In the genomic region with DNA sequence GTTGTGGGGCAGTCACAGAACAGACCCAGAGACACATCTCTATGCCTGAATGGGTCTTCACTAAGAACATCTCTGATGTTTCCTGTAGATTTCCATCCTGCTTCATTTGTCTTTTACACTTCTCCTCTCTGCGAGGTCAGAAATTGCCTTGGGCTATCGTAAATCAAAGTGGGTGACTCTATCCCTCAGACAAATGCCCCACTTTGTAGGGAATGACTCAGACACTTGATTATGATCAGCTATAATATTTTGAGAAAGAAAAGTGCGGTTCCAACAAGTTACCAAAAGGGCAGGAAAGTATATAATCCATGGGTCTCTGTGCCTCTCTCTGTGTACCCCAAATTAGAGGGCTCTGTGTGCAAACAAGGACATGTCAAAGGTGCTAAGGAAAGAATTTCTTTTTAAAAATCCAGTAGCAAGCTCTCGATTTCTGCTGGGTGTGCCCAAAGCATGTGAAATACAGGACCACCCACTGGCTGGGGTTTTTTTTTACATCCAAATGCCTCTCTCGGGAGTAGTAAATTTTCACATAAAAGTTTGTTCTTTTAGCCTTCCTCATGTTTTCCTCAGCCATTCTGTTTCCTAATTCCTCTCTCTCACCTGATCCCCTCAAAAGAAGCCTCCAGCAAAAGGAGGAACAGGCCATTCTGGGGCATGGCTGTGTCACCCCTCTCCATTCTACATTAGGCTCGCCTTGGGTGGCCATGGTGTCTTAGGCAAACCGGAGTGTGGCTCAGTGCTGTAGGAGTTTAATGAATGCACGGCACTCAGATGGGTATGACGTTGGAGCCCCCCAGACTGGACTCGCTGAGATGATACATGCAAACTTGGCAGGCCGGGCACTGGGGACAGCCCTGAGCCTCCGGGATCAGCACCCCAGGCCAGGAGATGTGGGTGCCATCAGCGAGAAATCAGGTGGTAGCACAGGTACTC, we compare ENCODE assay signal across 1 cellular context.
TF ChIP-seq lines count a peak whose summit lies in the region.

No MANE protein-coding gene starts in this region.

TF ChIP-seq in GM23338, 12 proteins besides CTCF, POLR2A, EP300 and RAD21 (continued from another document):
- TF ChIP-seq, protein P1, sequence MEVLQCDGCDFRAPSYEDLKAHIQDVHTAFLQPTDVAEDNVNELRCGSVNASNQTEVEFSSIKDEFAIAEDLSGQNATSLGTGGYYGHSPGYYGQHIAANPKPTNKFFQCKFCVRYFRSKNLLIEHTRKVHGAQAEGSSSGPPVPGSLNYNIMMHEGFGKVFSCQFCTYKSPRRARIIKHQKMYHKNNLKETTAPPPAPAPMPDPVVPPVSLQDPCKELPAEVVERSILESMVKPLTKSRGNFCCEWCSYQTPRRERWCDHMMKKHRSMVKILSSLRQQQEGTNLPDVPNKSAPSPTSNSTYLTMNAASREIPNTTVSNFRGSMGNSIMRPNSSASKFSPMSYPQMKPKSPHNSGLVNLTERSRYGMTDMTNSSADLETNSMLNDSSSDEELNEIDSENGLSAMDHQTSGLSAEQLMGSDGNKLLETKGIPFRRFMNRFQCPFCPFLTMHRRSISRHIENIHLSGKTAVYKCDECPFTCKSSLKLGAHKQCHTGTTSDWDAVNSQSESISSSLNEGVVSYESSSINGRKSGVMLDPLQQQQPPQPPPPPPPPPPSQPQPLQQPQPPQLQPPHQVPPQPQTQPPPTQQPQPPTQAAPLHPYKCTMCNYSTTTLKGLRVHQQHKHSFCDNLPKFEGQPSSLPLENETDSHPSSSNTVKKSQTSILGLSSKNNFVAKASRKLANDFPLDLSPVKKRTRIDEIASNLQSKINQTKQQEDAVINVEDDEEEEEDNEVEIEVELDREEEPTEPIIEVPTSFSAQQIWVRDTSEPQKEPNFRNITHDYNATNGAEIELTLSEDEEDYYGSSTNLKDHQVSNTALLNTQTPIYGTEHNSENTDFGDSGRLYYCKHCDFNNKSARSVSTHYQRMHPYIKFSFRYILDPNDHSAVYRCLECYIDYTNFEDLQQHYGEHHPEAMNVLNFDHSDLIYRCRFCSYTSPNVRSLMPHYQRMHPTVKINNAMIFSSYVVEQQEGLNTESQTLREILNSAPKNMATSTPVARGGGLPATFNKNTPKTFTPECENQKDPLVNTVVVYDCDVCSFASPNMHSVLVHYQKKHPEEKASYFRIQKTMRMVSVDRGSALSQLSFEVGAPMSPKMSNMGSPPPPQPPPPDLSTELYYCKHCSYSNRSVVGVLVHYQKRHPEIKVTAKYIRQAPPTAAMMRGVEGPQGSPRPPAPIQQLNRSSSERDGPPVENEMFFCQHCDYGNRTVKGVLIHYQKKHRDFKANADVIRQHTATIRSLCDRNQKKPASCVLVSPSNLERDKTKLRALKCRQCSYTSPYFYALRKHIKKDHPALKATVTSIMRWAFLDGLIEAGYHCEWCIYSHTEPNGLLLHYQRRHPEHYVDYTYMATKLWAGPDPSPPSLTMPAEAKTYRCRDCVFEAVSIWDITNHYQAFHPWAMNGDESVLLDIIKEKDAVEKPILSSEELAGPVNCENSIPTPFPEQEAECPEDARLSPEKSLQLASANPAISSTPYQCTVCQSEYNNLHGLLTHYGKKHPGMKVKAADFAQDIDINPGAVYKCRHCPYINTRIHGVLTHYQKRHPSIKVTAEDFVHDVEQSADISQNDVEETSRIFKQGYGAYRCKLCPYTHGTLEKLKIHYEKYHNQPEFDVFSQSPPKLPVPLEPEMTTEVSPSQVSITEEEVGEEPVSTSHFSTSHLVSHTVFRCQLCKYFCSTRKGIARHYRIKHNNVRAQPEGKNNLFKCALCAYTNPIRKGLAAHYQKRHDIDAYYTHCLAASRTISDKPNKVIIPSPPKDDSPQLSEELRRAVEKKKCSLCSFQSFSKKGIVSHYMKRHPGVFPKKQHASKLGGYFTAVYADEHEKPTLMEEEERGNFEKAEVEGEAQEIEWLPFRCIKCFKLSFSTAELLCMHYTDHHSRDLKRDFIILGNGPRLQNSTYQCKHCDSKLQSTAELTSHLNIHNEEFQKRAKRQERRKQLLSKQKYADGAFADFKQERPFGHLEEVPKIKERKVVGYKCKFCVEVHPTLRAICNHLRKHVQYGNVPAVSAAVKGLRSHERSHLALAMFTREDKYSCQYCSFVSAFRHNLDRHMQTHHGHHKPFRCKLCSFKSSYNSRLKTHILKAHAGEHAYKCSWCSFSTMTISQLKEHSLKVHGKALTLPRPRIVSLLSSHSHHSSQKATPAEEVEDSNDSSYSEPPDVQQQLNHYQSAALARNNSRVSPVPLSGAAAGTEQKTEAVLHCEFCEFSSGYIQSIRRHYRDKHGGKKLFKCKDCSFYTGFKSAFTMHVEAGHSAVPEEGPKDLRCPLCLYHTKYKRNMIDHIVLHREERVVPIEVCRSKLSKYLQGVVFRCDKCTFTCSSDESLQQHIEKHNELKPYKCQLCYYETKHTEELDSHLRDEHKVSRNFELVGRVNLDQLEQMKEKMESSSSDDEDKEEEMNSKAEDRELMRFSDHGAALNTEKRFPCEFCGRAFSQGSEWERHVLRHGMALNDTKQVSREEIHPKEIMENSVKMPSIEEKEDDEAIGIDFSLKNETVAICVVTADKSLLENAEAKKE (CRISPR knock-in tag; IDR thresholded peaks at IDR 0.05) = no peak
- TF ChIP-seq, protein P2, sequence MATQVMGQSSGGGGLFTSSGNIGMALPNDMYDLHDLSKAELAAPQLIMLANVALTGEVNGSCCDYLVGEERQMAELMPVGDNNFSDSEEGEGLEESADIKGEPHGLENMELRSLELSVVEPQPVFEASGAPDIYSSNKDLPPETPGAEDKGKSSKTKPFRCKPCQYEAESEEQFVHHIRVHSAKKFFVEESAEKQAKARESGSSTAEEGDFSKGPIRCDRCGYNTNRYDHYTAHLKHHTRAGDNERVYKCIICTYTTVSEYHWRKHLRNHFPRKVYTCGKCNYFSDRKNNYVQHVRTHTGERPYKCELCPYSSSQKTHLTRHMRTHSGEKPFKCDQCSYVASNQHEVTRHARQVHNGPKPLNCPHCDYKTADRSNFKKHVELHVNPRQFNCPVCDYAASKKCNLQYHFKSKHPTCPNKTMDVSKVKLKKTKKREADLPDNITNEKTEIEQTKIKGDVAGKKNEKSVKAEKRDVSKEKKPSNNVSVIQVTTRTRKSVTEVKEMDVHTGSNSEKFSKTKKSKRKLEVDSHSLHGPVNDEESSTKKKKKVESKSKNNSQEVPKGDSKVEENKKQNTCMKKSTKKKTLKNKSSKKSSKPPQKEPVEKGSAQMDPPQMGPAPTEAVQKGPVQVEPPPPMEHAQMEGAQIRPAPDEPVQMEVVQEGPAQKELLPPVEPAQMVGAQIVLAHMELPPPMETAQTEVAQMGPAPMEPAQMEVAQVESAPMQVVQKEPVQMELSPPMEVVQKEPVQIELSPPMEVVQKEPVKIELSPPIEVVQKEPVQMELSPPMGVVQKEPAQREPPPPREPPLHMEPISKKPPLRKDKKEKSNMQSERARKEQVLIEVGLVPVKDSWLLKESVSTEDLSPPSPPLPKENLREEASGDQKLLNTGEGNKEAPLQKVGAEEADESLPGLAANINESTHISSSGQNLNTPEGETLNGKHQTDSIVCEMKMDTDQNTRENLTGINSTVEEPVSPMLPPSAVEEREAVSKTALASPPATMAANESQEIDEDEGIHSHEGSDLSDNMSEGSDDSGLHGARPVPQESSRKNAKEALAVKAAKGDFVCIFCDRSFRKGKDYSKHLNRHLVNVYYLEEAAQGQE (IDR thresholded peaks at IDR 0.05; ENCODE audit: unreplicated experiment) = no peak
- no peak for TF ChIP-seq ZNF331 (CRISPR knock-in tag; IDR thresholded peaks at IDR 0.05; ENCODE audit: low read depth)
- no peak for TF ChIP-seq JUNB (IDR thresholded peaks at IDR 0.05; ENCODE audit: unreplicated experiment)
- TF ChIP-seq NANOG (IDR thresholded peaks at IDR 0.05; ENCODE audit: borderline replicate concordance) = no peak
- TF ChIP-seq POLR2AphosphoS5 (IDR thresholded peaks at IDR 0.05; ENCODE audit: low read depth) = no peak
- no peak for TF ChIP-seq ZNF114 (CRISPR knock-in tag; IDR thresholded peaks at IDR 0.05)
- TF ChIP-seq, protein P3, sequence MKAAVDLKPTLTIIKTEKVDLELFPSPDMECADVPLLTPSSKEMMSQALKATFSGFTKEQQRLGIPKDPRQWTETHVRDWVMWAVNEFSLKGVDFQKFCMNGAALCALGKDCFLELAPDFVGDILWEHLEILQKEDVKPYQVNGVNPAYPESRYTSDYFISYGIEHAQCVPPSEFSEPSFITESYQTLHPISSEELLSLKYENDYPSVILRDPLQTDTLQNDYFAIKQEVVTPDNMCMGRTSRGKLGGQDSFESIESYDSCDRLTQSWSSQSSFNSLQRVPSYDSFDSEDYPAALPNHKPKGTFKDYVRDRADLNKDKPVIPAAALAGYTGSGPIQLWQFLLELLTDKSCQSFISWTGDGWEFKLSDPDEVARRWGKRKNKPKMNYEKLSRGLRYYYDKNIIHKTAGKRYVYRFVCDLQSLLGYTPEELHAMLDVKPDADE (IDR thresholded peaks at IDR 0.05) = no peak
- TF ChIP-seq CREB1 (CRISPR knock-in tag; IDR thresholded peaks at IDR 0.05; ENCODE audit: low read depth) = no peak
- TF ChIP-seq EZH2phosphoT487 (IDR thresholded peaks at IDR 0.05; ENCODE audit: unreplicated experiment) = no peak
